Comparison of ENCODE assay signal across 37 cellular contexts in the genomic region with DNA sequence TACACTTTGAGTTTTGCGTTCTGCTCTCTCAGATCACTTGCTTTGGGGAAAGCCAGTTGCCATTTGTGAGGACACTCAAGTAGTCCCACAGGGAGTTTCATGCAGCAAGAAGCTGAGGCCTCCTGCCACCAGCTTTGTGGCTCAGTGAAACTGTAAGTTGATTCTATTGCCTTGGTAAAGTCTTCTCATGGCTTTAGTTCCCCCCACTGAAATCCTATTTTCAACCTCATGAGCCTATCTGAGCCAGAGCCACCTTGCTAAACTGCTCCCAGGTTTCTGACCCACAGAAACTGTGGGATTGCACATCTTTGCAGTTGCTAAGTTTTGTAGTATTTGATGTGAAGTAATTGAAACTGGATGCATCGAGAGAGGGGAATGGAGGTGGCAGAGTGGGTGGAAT.
"Had no signal": no experiment of that assay in that cellular context is flagged by ENCODE, and none has a peak within 500 bp of the region (broad histone marks: within the 10 kb centered on the region; RNA-seq: fewer than 3 reads in every experiment).

No MANE protein-coding gene starts in this region.

- H3K4me1 Mint-ChIP-seq: activated naive CD4-positive, alpha-beta T cell treated with anti-CD3 and anti-CD28 coated beads, Interleukin-2, amount 50 U/mL, for 24 hours; activated naive CD8-positive, alpha-beta T cell treated with anti-CD3 and anti-CD28 coated beads for 36 hours; activated naive CD8-positive, alpha-beta T cell treated with anti-CD3 and anti-CD28 coated beads, Interleukin-2, amount 50 U/mL, for 24 hours had no signal

- H3K27ac Mint-ChIP-seq: activated B cell treated with CpG ODN at 0.5 μM for 24 hours; activated CD4-positive, alpha-beta memory T cell treated with anti-CD3 and anti-CD28 coated beads for 36 hours; activated CD8-positive, alpha-beta memory T cell treated with anti-CD3 and anti-CD28 coated beads, Interleukin-2, amount 10 ng/mL, durations not matched to agents 7 days and 5 days; activated CD8-positive, alpha-beta T cell treated with anti-CD3 and anti-CD28 coated beads, Interleukin-2, amount 10 ng/mL, durations not matched to agents 7 days and 5 days; activated naive CD4-positive, alpha-beta T cell treated with anti-CD3 and anti-CD28 coated beads for 36 hours; activated naive CD4-positive, alpha-beta T cell treated with anti-CD3 and anti-CD28 coated beads, Interleukin-2, amount 50 U/mL, for 24 hours; activated naive CD8-positive, alpha-beta T cell treated with anti-CD3 and anti-CD28 coated beads for 36 hours; activated naive CD8-positive, alpha-beta T cell treated with anti-CD3 and anti-CD28 coated beads, Interleukin-2, amount 50 U/mL, for 24 hours; activated T-helper 1 cell treated with anti-CD3 and anti-CD28 coated beads, Interleukin-12 subunit alpha, Interleukin-12 subunit beta, Interleukin-2, Interleukin-4 antibody, amounts not matched to agents 30 ng/mL and 10 ng/mL and 1 ng/mL, durations not matched to agents 14 hours and 24 hours and 36 hours; activated T-helper 2 cell treated with anti-CD3 and anti-CD28 coated beads, Interferon-gamma antibody, Interleukin-2, Interleukin-4, amounts not matched to agents 10 μg/mL and 5 μg/mL and 100 μg/mL, durations not matched to agents 14 hours and 24 hours and 36 hours; T-helper 17 cell; T-helper 2 cell treated with Interferon-gamma antibody and Interleukin-4, amounts not matched to agents 5 μg/mL and 100 μg/mL, for 36 hours had no signal

- H3K27me3 ChIP-seq: adrenal gland, body of pancreas had no signal

- H3K27me3 Mint-ChIP-seq: activated B cell treated with CpG ODN at 0.5 μM for 24 hours; activated CD4-positive, alpha-beta memory T cell treated with anti-CD3 and anti-CD28 coated beads for 36 hours; activated naive CD4-positive, alpha-beta T cell treated with anti-CD3 and anti-CD28 coated beads, Interleukin-2, amount 50 U/mL, for 24 hours had no signal

- H3K27ac ChIP-seq: adrenal gland, body of pancreas, cardiac muscle cell, epithelial cell of prostate, WERI-Rb-1 had no signal

- DNase-seq: activated B cell treated with CpG ODN at 0.5 μM for 24 hours; activated CD4-positive, alpha-beta memory T cell treated with anti-CD3 and anti-CD28 coated beads for 36 hours; activated CD4-positive, alpha-beta T cell treated with anti-CD3 and anti-CD28 coated beads for 48 hours; activated CD4-positive, alpha-beta T cell treated with anti-CD3 and anti-CD28 coated beads, Interleukin-2, amount 50 U/mL, for 1 hour; activated CD8-positive, alpha-beta memory T cell treated with anti-CD3 and anti-CD28 coated beads, Interleukin-2, amount 50 U/mL, for 4 hours; activated CD8-positive, alpha-beta T cell treated with anti-CD3 and anti-CD28 coated beads, Interleukin-2, amount 10 ng/mL, durations not matched to agents 7 days and 5 days; activated effector memory CD4-positive, alpha-beta T cell treated with anti-CD3 and anti-CD28 coated beads, Interleukin-2, amount 50 U/mL, for 16 hours; activated naive CD4-positive, alpha-beta T cell treated with anti-CD3 and anti-CD28 coated beads for 36 hours; activated naive CD8-positive, alpha-beta T cell treated with anti-CD3 and anti-CD28 coated beads for 36 hours; activated naive CD8-positive, alpha-beta T cell treated with anti-CD3 and anti-CD28 coated beads, Interleukin-2, amount 50 U/mL, for 24 hours; activated T-cell treated with anti-CD3 and anti-CD28 coated beads, Interleukin-2, amount 50 U/mL, for 1 hour; activated T-cell treated with anti-CD3 and anti-CD28 coated beads, Interleukin-2, amount 50 U/mL, for 48 hours; adrenal gland; amygdala; aorta; body of pancreas; central memory CD4-positive, alpha-beta T cell; cortex of kidney; dermis blood vessel endothelial cell; effector CD8-positive, alpha-beta T cell; foreskin fibroblast; hippocampal formation; T-helper 17 cell; T1000; WERI-Rb-1 had no signal

- H3K4me3 Mint-ChIP-seq: activated B cell treated with CpG ODN at 0.5 μM for 24 hours; activated CD4-positive, alpha-beta memory T cell treated with anti-CD3 and anti-CD28 coated beads for 36 hours; activated CD8-positive, alpha-beta memory T cell treated with anti-CD3 and anti-CD28 coated beads, Interleukin-2, amount 10 ng/mL, durations not matched to agents 7 days and 5 days; activated CD8-positive, alpha-beta T cell treated with anti-CD3 and anti-CD28 coated beads, Interleukin-2, amount 10 ng/mL, durations not matched to agents 7 days and 5 days; activated naive CD4-positive, alpha-beta T cell treated with anti-CD3 and anti-CD28 coated beads for 36 hours; activated naive CD4-positive, alpha-beta T cell treated with anti-CD3 and anti-CD28 coated beads, Interleukin-2, amount 50 U/mL, for 24 hours; activated naive CD8-positive, alpha-beta T cell treated with anti-CD3 and anti-CD28 coated beads for 36 hours; activated naive CD8-positive, alpha-beta T cell treated with anti-CD3 and anti-CD28 coated beads, Interleukin-2, amount 50 U/mL, for 24 hours; activated T-helper 1 cell treated with anti-CD3 and anti-CD28 coated beads, Interleukin-12 subunit alpha, Interleukin-12 subunit beta, Interleukin-2, Interleukin-4 antibody, amounts not matched to agents 30 ng/mL and 10 ng/mL and 1 ng/mL, durations not matched to agents 14 hours and 24 hours and 36 hours; T-helper 17 cell; T-helper 2 cell treated with Interferon-gamma antibody and Interleukin-4, amounts not matched to agents 5 μg/mL and 100 μg/mL, for 36 hours had no signal

- H3K36me3 ChIP-seq: adrenal gland, cardiac muscle cell, WERI-Rb-1 had no signal

- H3K4me1 ChIP-seq: adrenal gland, body of pancreas had no signal

- FAIRE-seq: colon, endometrium, endothelial cell of umbilical vein, frontal cortex had no signal

- H3K9me3 Mint-ChIP-seq: activated B cell treated with CpG ODN at 0.5 μM for 24 hours; activated CD4-positive, alpha-beta memory T cell treated with anti-CD3 and anti-CD28 coated beads for 36 hours; activated naive CD4-positive, alpha-beta T cell treated with anti-CD3 and anti-CD28 coated beads for 36 hours; activated naive CD4-positive, alpha-beta T cell treated with anti-CD3 and anti-CD28 coated beads, Interleukin-2, amount 50 U/mL, for 24 hours; activated naive CD8-positive, alpha-beta T cell treated with anti-CD3 and anti-CD28 coated beads for 36 hours; activated naive CD8-positive, alpha-beta T cell treated with anti-CD3 and anti-CD28 coated beads, Interleukin-2, amount 50 U/mL, for 24 hours; activated T-helper 1 cell treated with anti-CD3 and anti-CD28 coated beads, Interleukin-12 subunit alpha, Interleukin-12 subunit beta, Interleukin-2, Interleukin-4 antibody, amounts not matched to agents 30 ng/mL and 10 ng/mL and 1 ng/mL, durations not matched to agents 14 hours and 24 hours and 36 hours; activated T-helper 2 cell treated with anti-CD3 and anti-CD28 coated beads, Interferon-gamma antibody, Interleukin-2, Interleukin-4, amounts not matched to agents 10 μg/mL and 5 μg/mL and 100 μg/mL, durations not matched to agents 14 hours and 24 hours and 36 hours; T-helper 2 cell treated with Interferon-gamma antibody and Interleukin-4, amounts not matched to agents 5 μg/mL and 100 μg/mL, for 36 hours had no signal

- H3K36me3 Mint-ChIP-seq: activated CD4-positive, alpha-beta memory T cell treated with anti-CD3 and anti-CD28 coated beads for 36 hours; activated CD8-positive, alpha-beta memory T cell treated with anti-CD3 and anti-CD28 coated beads, Interleukin-2, amount 10 ng/mL, durations not matched to agents 7 days and 5 days; activated naive CD4-positive, alpha-beta T cell treated with anti-CD3 and anti-CD28 coated beads, Interleukin-2, amount 50 U/mL, for 24 hours; activated naive CD8-positive, alpha-beta T cell treated with anti-CD3 and anti-CD28 coated beads for 36 hours had no signal

- ATAC-seq: activated CD4-positive, CD25-positive, alpha-beta regulatory T cell treated with anti-CD3 and anti-CD28 coated beads, Interleukin-2, amount 50 U/mL, for 24 hours; activated CD8-positive, alpha-beta memory T cell treated with anti-CD3 and anti-CD28 coated beads, Interleukin-2, amount 10 ng/mL, durations not matched to agents 7 days and 5 days; activated CD8-positive, alpha-beta T cell treated with anti-CD3 and anti-CD28 coated beads, Interleukin-2, amount 10 ng/mL, durations not matched to agents 7 days and 5 days; activated naive CD8-positive, alpha-beta T cell treated with anti-CD3 and anti-CD28 coated beads, Interleukin-2, amount 50 U/mL, for 24 hours; body of pancreas; T-helper 17 cell had no signal

- H3K9me3 ChIP-seq: adrenal gland, body of pancreas had no signal

- H3K4me3 ChIP-seq: adrenal gland, body of pancreas, cardiac muscle cell had no signal
